In the genomic region with DNA sequence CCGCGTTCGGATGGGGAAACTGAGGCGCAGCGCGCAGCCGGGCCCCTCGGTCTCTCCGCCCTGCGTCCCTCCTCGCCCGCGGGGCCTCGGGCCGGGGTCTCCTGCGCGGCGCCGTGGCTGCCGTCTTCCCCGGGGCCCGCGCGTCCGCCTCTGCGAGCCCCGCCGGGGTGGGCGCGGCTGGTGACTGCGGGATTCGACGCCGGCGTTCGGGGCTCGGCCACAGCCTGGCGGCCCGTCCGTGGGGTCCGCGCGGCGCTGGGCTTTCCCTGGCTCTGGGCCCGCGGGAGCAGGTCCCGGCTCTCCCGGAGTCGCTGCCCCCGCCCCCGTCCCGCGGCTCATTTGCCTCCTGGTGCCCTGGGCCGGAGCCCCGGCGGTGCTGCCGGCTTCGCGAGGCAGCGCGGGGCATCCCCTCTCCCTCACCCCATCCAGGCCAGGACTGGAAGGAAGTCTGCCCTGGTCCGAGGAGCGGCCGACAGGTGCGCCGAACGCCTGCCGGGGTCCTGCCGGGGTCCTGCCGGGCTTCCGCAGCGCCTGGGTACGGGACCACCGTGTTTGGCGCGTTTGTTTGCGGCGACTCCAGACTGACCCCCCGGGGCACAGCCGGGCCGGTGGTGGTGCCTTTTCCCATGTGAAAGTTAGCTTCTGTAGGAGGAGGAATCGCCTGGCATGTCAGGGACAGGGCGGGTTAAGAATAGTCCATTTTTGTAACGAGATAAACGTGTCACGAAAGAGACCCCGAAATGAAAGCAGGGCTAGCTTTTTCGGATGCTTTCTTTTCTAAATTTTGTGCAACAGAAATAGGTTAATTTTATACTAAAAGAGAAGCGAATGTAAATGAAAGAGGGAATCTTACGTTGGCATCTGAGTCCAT, we compare ENCODE assay signal across 8 cellular contexts. TPM values are rescaled to one million over a fixed set of nuclear protein-coding genes. Genes with fewer than 3 reads are reported as not detected.
DNase-seq lines count a peak whose midpoint lies in the region; ATAC-seq, FAIRE-seq and TF ChIP-seq lines count a peak whose summit lies in the region.

No MANE protein-coding gene starts in this region.

- peaks cover 15% of the 10 kb centered on the region for H3K36me3 ChIP-seq in cardiac muscle cell
- peaks cover 20% of the 10 kb centered on the region for H3K36me3 ChIP-seq in RWPE2 (ENCODE audit: low read depth)
- peaks cover 25% of the 10 kb centered on the region for H3K36me3 ChIP-seq in neuron (ENCODE audit: insufficient read depth, low read length)

- no peaks in the 10 kb centered on the region for H3K9me3 ChIP-seq in cardiac muscle cell (ENCODE audit: low read depth)
- no peaks in the 10 kb centered on the region for H3K9me3 ChIP-seq in RWPE2 (ENCODE audit: severe bottlenecking)
- no peaks in the 10 kb centered on the region for H3K9me3 ChIP-seq in neuron (ENCODE audit: low read length)

- ATAC-seq in Right ventricle myocardium superior (ENCODE audit: poor library complexity) (no peak), RWPE2 (ENCODE audit: low read depth) (peak; percentile 15; the same call in 2 of the 3 replicates)

- H3K4me3 ChIP-seq in cardiac muscle cell (peak overlapping the region; percentile 100), RWPE2 (ENCODE audit: severe bottlenecking) (peak overlapping the region; percentile 96), neuron (ENCODE audit: low read length) (peak overlapping the region; percentile 55)

- H3K4me1 ChIP-seq in cardiac muscle cell (ENCODE audit: low read depth) = peaks cover 4% of the 10 kb centered on the region
- no peaks in the 10 kb centered on the region for H3K4me1 ChIP-seq in RWPE2 (ENCODE audit: insufficient read depth, poor library complexity, severe bottlenecking)
- peaks cover 33% of the 10 kb centered on the region for H3K4me1 ChIP-seq in neuron (ENCODE audit: insufficient read depth, low read length)

- DNase-seq in cardiac muscle cell (ENCODE audit: low read depth in 1 of 2, low spot score in 1 of 2) (peak in 1 of 2 donors; percentile 52), Right ventricle myocardium superior (no peak), RWPE2 (ENCODE audit: low spot score) (no peak), erythroblast (lab: John Stamatoyannopoulos, UW) (peak; percentile 53 to 69), H54 (ENCODE audit: insufficient read length, low spot score) (no peak), NCI-H748 treated with DMSO at 0.1 percent for 48 hours (lab: John Stamatoyannopoulos, UW) (no peak), NK-92 (lab: John Stamatoyannopoulos, UW; ENCODE audit: unreplicated experiment) (no peak)

- peak overlapping the region; percentile 52 for H2AFZ ChIP-seq in neuron (ENCODE audit: low read depth, low read length)

- TF ChIP-seq POLR2A in erythroblast (IDR thresholded peaks at IDR 0.05; ENCODE audit: low read length) (no peak), H54 (IDR thresholded peaks at IDR 0.05; ENCODE audit: low read depth, low read length) (no peak)

- TF ChIP-seq CTCF in cardiac muscle cell (IDR thresholded peaks at IDR 0.05; ENCODE audit: low read depth, low read length) (no peak), RWPE2 (IDR thresholded peaks at IDR 0.05; ENCODE audit: poor library complexity, severe bottlenecking) (no peak)

- H3K27me3 ChIP-seq in cardiac muscle cell (no peaks in the 10 kb centered on the region), RWPE2 (ENCODE audit: insufficient read depth, poor library complexity, severe bottlenecking) (no peaks in the 10 kb centered on the region), neuron (ENCODE audit: insufficient read depth, low read length) (no peaks in the 10 kb centered on the region)

- H3K27ac ChIP-seq in cardiac muscle cell = no peak overlapping the region
- H3K27ac ChIP-seq in RWPE2 (ENCODE audit: poor library complexity, severe bottlenecking) = peak overlapping the region; percentile 48

- FAIRE-seq in H54 (lab: Jason Lieb, UNC) = no peak

- intact Hi-C loops in Right ventricle myocardium superior (cut with DNase I) = no loop called here

RNA-seq across cellular contexts. Expression of a gene that starts 0.7 kb away (rescaled TPM):
- total RNA-seq in cardiac muscle cell (35.5 and 41.4 TPM in 2 replicates), Right ventricle myocardium superior (13.6 TPM)
- polyA plus RNA-seq in cardiac muscle cell = 46.4 and 58.8 TPM in 2 replicates

RNA-seq across cellular contexts. Expression of a gene that starts 42.6 kb away (rescaled TPM):
- total RNA-seq in cardiac muscle cell (16.2 and 24.9 TPM in 2 replicates), Right ventricle myocardium superior (34.7 TPM)
- polyA plus RNA-seq in cardiac muscle cell = 22.4 and 22.5 TPM in 2 replicates

Comparison
In these comparisons a context has a peak if more than half of its experiments do, and no peak if none do; other contexts are left out.
1. DNase-seq: peak in erythroblast (2 of 2); none in Right ventricle myocardium superior (single experiment), RWPE2 (single experiment), H54 (single experiment), NCI-H748 treated with DMSO at 0.1 percent for 48 hours (single experiment) and NK-92 (single experiment).
2. Peak in every context shown above with its lines, with median percentiles within 50 percentile points of each other: H3K4me3 ChIP-seq.